ENCODE assay signal across 9 cellular contexts in genomic region chr2:164954954-164955701, GRCh38. TPM values are rescaled to one million over a fixed set of nuclear protein-coding genes. Genes with fewer than 3 reads are reported as not detected.
A peak's percentile ranks its signal among the peaks of the same experiment; 100 is the strongest.
DNase-seq lines count a peak whose midpoint lies in the region; ATAC-seq and TF ChIP-seq lines count a peak whose summit lies in the region.
"Had no signal": no experiment of that assay in that cellular context is flagged by ENCODE, and none has a peak within 500 bp of the region (broad histone marks: within the 10 kb centered on the region; RNA-seq: fewer than 3 reads in every experiment).

Gene SLC38A11, minus strand, starts transcription at chr2:164955525. Its CDS starts 278 bp downstream, at chr2:164955247.

- no peak for TF ChIP-seq CTCF in liver (IDR thresholded peaks at IDR 0.05; ENCODE audit: low read depth, low read length, missing input control)

- H3K4me1 Mint-ChIP-seq in activated naive CD4-positive, alpha-beta T cell treated with anti-CD3 and anti-CD28 coated beads for 36 hours (ENCODE audit: low read depth) = no peaks in the 10 kb centered on the region

- no peaks in the 10 kb centered on the region for H3K9me3 Mint-ChIP-seq in activated naive CD4-positive, alpha-beta T cell treated with anti-CD3 and anti-CD28 coated beads for 36 hours
- H3K9me3 Mint-ChIP-seq: dendritic cell treated with granulocyte-macrophage colony-stimulating factor and Interleukin-4, amounts not matched to agents 40 ng/mL and 50 ng/mL, for 4 days had no signal

- H3K9ac ChIP-seq in HUES6 (ENCODE audit: low read length) (no peak within 1 kb of the TSS), liver (ENCODE audit: low read depth in 1 of 2, low read length in 2 of 2) (no peak within 1 kb of the TSS), stomach smooth muscle (ENCODE audit: low read length in 2 of 2) (no peak within 1 kb of the TSS)

- H3K4me3 ChIP-seq in HUES6 (ENCODE audit: low read depth, low read length) (peak within 1 kb of the TSS; percentile 40), liver (ENCODE audit: low read depth in 1 of 3, low read length in 3 of 3) (peak within 1 kb of the TSS; percentile 35 to 72 (median 71)), stomach smooth muscle (ENCODE audit: low read length in 2 of 2) (peak within 1 kb of the TSS; percentile 49 to 62)

- intact Hi-C loops in activated naive CD4-positive, alpha-beta T cell treated with anti-CD3 and anti-CD28 coated beads for 36 hours (cut with micrococcal nuclease) = loop anchor here (2.0 kb wide), 1 partner anchor 42 kb away; no protein-coding TSS in a partner anchor

- peak in 1 of 2 donors; percentile 24 for TF ChIP-seq RAD21 in liver (IDR thresholded peaks at IDR 0.05)

- H3K36me3 Mint-ChIP-seq in activated naive CD4-positive, alpha-beta T cell treated with anti-CD3 and anti-CD28 coated beads for 36 hours (ENCODE audit: low read depth) = no peaks in the 10 kb centered on the region

- no peak within 1 kb of the TSS for H3K27ac Mint-ChIP-seq in activated naive CD4-positive, alpha-beta T cell treated with anti-CD3 and anti-CD28 coated beads for 36 hours
- H3K27ac Mint-ChIP-seq: dendritic cell treated with granulocyte-macrophage colony-stimulating factor and Interleukin-4, amounts not matched to agents 40 ng/mL and 50 ng/mL, for 4 days had no signal

- DNase-seq in dermis blood vessel endothelial cell (peak; percentile 6), KBM-7 (no peak)
- no peak for DNase-seq in activated CD4-positive, alpha-beta T cell treated with anti-CD3 and anti-CD28 coated beads for 4 hours
- DNase-seq in activated naive CD4-positive, alpha-beta T cell treated with anti-CD3 and anti-CD28 coated beads for 36 hours = no peak

- H3K9me3 ChIP-seq in HUES6 (ENCODE audit: control insufficient read depth, insufficient read depth, low read depth, low read length) = no peaks in the 10 kb centered on the region
- H3K9me3 ChIP-seq in liver (ENCODE audit: control insufficient read depth in 4 of 4, low read length in 3 of 4) = no peaks in the 10 kb centered on the region
- no peaks in the 10 kb centered on the region for H3K9me3 ChIP-seq in stomach smooth muscle (ENCODE audit: control insufficient read depth in 2 of 2, low read length in 2 of 2)

- H3K27me3 ChIP-seq in HUES6 (ENCODE audit: control insufficient read depth, insufficient read depth, low read length) (peaks cover 14% of the 10 kb centered on the region), liver (ENCODE audit: control insufficient read depth in 4 of 4, insufficient read depth in 4 of 4, low read length in 3 of 4) (no peaks in the 10 kb centered on the region), stomach smooth muscle (ENCODE audit: control insufficient read depth in 1 of 2, insufficient read depth in 2 of 2, low read length in 2 of 2) (peaks cover 0 to 12% of the 10 kb centered on the region in 2 donors)

- H3K36me3 ChIP-seq in HUES6 (ENCODE audit: control insufficient read depth, insufficient read depth, low read length) (no peaks in the 10 kb centered on the region), liver (ENCODE audit: control insufficient read depth in 4 of 4, insufficient read depth in 3 of 4, low read depth in 1 of 4, low read length in 3 of 4) (no peaks in the 10 kb centered on the region), stomach smooth muscle (ENCODE audit: control insufficient read depth in 2 of 2, insufficient read depth in 2 of 2, low read length in 2 of 2) (no peaks in the 10 kb centered on the region)

- CTCF ChIA-PET in activated naive CD4-positive, alpha-beta T cell treated with anti-CD3 and anti-CD28 coated beads for 36 hours (lab: Charles Lee) = no interaction called here

- in situ Hi-C loops in KBM-7 (cut with MboI; ENCODE audit: low pct_unique_long_range_greater_than_20kb, low sequenced_read_pairs) = no loop called here

- ATAC-seq in GM19023 (IDR thresholded peaks at IDR 0.05; ENCODE audit: unreplicated experiment) = no peak

- WGBS in liver = 7% methylated on average over 34 of the region's 34 CpGs

- H3K27ac ChIP-seq in HUES6 (ENCODE audit: low read depth, low read length) (no peak within 1 kb of the TSS), liver (ENCODE audit: low read depth in 1 of 2, low read length in 2 of 2) (no peak within 1 kb of the TSS), stomach smooth muscle (ENCODE audit: low read length) (no peak within 1 kb of the TSS)

- H3K27me3 Mint-ChIP-seq in activated naive CD4-positive, alpha-beta T cell treated with anti-CD3 and anti-CD28 coated beads for 36 hours (ENCODE audit: low read depth) = peaks cover 17% of the 10 kb centered on the region

- H3K4me3 Mint-ChIP-seq in activated naive CD4-positive, alpha-beta T cell treated with anti-CD3 and anti-CD28 coated beads for 36 hours = no peak within 1 kb of the TSS
- H3K4me3 Mint-ChIP-seq: dendritic cell treated with granulocyte-macrophage colony-stimulating factor and Interleukin-4, amounts not matched to agents 40 ng/mL and 50 ng/mL, for 4 days had no signal

- no peaks in the 10 kb centered on the region for H3K4me1 ChIP-seq in HUES6 (ENCODE audit: control insufficient read depth, insufficient read depth, low read length)
- peaks cover 1 to 10% (median 7%) of the 10 kb centered on the region in 4 donors for H3K4me1 ChIP-seq in liver (ENCODE audit: control insufficient read depth in 4 of 4, insufficient read depth in 4 of 4, low read length in 3 of 4)
- H3K4me1 ChIP-seq in stomach smooth muscle (ENCODE audit: control insufficient read depth, insufficient read depth, low read length) = peaks cover 3% of the 10 kb centered on the region

TF ChIP-seq in liver, 16 proteins besides CTCF, POLR2A, EP300 and RAD21:
- TF ChIP-seq HNF4A (conservative IDR thresholded peaks at IDR 0.05) (no peak), EGR1 (IDR thresholded peaks at IDR 0.05; ENCODE audit: low read depth in 2 of 2) (no peak), RXRA (IDR thresholded peaks at IDR 0.05) (no peak), JUND (IDR thresholded peaks at IDR 0.05) (no peak), GABPA (IDR thresholded peaks at IDR 0.05 in 1 of 2, conservative IDR thresholded peaks at IDR 0.05 in 1 of 2) (no peak), SP1 (IDR thresholded peaks at IDR 0.05) (no peak), REST (IDR thresholded peaks at IDR 0.05) (no peak), FOXA2 (IDR thresholded peaks at IDR 0.05) (no peak), TAF1 (conservative IDR thresholded peaks at IDR 0.05) (no peak)

RNA-seq across cellular contexts. Expression of gene SLC38A11, which starts in this region (rescaled TPM):
- total RNA-seq in dermis blood vessel endothelial cell = not detected in 2 replicates
- 1 to 10 TPM; 1.7 to 2.9 TPM for total RNA-seq in liver
- polyA plus RNA-seq in liver = 1 to 10 TPM in 1 of 2 donors, under 1 TPM in 1; 0.54 to 3.3 TPM
- not detected for total RNA-seq in activated naive CD4-positive, alpha-beta T cell treated with anti-CD3 and anti-CD28 coated beads for 36 hours

Comparison
In these comparisons a context has a peak if more than half of its experiments do, and no peak if none do; other contexts are left out.
1. Peak in DNase-seq in dermis blood vessel endothelial cell; RNA of the gene not detected or under 1 TPM.